20 cellular contexts compared by ENCODE assay signal in genomic region chr4:104615926-104616325, GRCh38.
A peak's percentile ranks its signal among the peaks of the same experiment; 100 is the strongest.
DNase-seq lines count a peak whose midpoint lies in the region; ATAC-seq and TF ChIP-seq lines count a peak whose summit lies in the region.
"Had no signal": no experiment of that assay in that cellular context is flagged by ENCODE, and none has a peak within 500 bp of the region (broad histone marks: within the 10 kb centered on the region; RNA-seq: fewer than 3 reads in every experiment).

No MANE protein-coding gene starts in this region.

- H3K9ac ChIP-seq in H9 (ENCODE audit: extremely low read depth, insufficient read length, low read length): no peak overlapping the region
- no peak overlapping the region for H3K9ac ChIP-seq in parathyroid adenoma
- H3K9ac ChIP-seq: GM23248, KMS-11 had no signal

- TF ChIP-seq CTCF in H9 (conservative IDR thresholded peaks at IDR 0.05) (no peak), parathyroid adenoma (IDR thresholded peaks at IDR 0.05) (no peak)

- intact Hi-C loops in Right ventricle myocardium superior (cut with DNase I) (no loop called here), left ventricle myocardium superior (cut with micrococcal nuclease) (no loop called here)

- H2BK120ac ChIP-seq in H9 (ENCODE audit: low read depth, low read length, poor library complexity, severe bottlenecking): no peak overlapping the region

- peaks cover 5 to 8% of the 10 kb centered on the region in 2 experiments; a peak in 2 of 5 replicates for H3K9me3 Mint-ChIP-seq in H9
- H3K9me3 Mint-ChIP-seq in activated naive CD8-positive, alpha-beta T cell treated with anti-CD3 and anti-CD28 coated beads for 36 hours: no peaks in the 10 kb centered on the region

- H3K36me3 Mint-ChIP-seq in H9 (ENCODE audit: insufficient read depth in 1 of 3, low read depth in 3 of 3): peaks cover 0 to 20% (median 4%) of the 10 kb centered on the region in 3 experiments; a peak in 3 of 7 replicates
- H3K36me3 Mint-ChIP-seq in activated naive CD8-positive, alpha-beta T cell treated with anti-CD3 and anti-CD28 coated beads for 36 hours: no peaks in the 10 kb centered on the region
- H3K36me3 Mint-ChIP-seq: IgD-negative memory B cell had no signal

- H4K91ac ChIP-seq in H9 (ENCODE audit: insufficient read length, low read depth, low read length): no peak overlapping the region

- H3K4me1 ChIP-seq in H9 (ENCODE audit: insufficient read depth, low read length): no peaks in the 10 kb centered on the region; the same call in 1 of the 2 replicates
- peaks cover 9% of the 10 kb centered on the region for H3K4me1 ChIP-seq in parathyroid adenoma

- no peaks in the 10 kb centered on the region for H4K20me1 ChIP-seq in H9 (ENCODE audit: control insufficient read depth, insufficient read depth, insufficient read length)

- H3K9me3 ChIP-seq in H9 (ENCODE audit: control insufficient read depth, low read depth, low read length) (no peaks in the 10 kb centered on the region), parathyroid adenoma (ENCODE audit: control insufficient read depth, low read length) (no peaks in the 10 kb centered on the region)

- H3K4me2 ChIP-seq in H9 (ENCODE audit: insufficient read depth, insufficient read length, low read length) (no peak overlapping the region), parathyroid adenoma (ENCODE audit: low read length) (no peak overlapping the region)
- H3K4me2 ChIP-seq: KMS-11 had no signal

- H3K79me2 ChIP-seq in H9 (ENCODE audit: insufficient read depth, low read length): no peaks in the 10 kb centered on the region
- no peaks in the 10 kb centered on the region for H3K79me2 ChIP-seq in parathyroid adenoma

- no peak overlapping the region for H3K4ac ChIP-seq in H9 (ENCODE audit: low read depth, low read length)

- no peak overlapping the region for H2BK5ac ChIP-seq in H9 (ENCODE audit: insufficient read length, low read length)

- peaks cover 9 to 15% of the 10 kb centered on the region in 2 experiments for H3K4me1 Mint-ChIP-seq in H9
- no peaks in the 10 kb centered on the region for H3K4me1 Mint-ChIP-seq in activated naive CD8-positive, alpha-beta T cell treated with anti-CD3 and anti-CD28 coated beads for 36 hours
- H3K4me1 Mint-ChIP-seq: IgD-negative memory B cell had no signal

- H3K18ac ChIP-seq in H9 (ENCODE audit: insufficient read length, low read depth, low read length): no peak overlapping the region

- H3K14ac ChIP-seq in H9 (ENCODE audit: insufficient read depth, low read length): 0 out of 2 replicates have a peak overlapping the region, but pooled peaks have one; percentile 20

- H3K27me3 ChIP-seq in H9 (ENCODE audit: insufficient read depth, low read length): no peaks in the 10 kb centered on the region
- H3K27me3 ChIP-seq in parathyroid adenoma (ENCODE audit: control insufficient read depth, insufficient read depth, low read length): no peaks in the 10 kb centered on the region

- no peak overlapping the region for H4K5ac ChIP-seq in H9 (ENCODE audit: insufficient read length, low read depth, low read length)

- no peaks in the 10 kb centered on the region for H3K23me2 ChIP-seq in H9 (ENCODE audit: insufficient read length, low read depth, low read length, poor library complexity, severe bottlenecking)

- no peak overlapping the region for H4K8ac ChIP-seq in H9 (replicated peaks; ENCODE audit: insufficient read length, low read depth, low read length)

- H3K27me3 Mint-ChIP-seq in H9 (ENCODE audit: low read depth): no peaks in the 10 kb centered on the region
- H3K27me3 Mint-ChIP-seq in activated naive CD8-positive, alpha-beta T cell treated with anti-CD3 and anti-CD28 coated beads for 36 hours: no peaks in the 10 kb centered on the region

- no peaks in the 10 kb centered on the region for H3K79me1 ChIP-seq in H9 (ENCODE audit: insufficient read depth, low read depth, low read length, poor library complexity, severe bottlenecking)

- no peak overlapping the region for H3T11ph ChIP-seq in H9 (ENCODE audit: low read length)

- H2AFZ ChIP-seq in H9 (ENCODE audit: low read length) (no peak overlapping the region), parathyroid adenoma (peak overlapping the region; percentile 80)
- H2AFZ ChIP-seq: GM23248 had no signal

- no peaks in the 10 kb centered on the region for H3K36me3 ChIP-seq in parathyroid adenoma (ENCODE audit: control insufficient read depth, insufficient read depth, low read length)

- H2BK20ac ChIP-seq in H9 (ENCODE audit: low read depth, low read length, poor library complexity, severe bottlenecking): no peak overlapping the region

- H2BK15ac ChIP-seq in H9 (ENCODE audit: low read depth, low read length): no peak overlapping the region

- H3K27ac ChIP-seq in H9 (ENCODE audit: insufficient read length, low read depth, low read length): no peak overlapping the region
- peak overlapping the region; percentile 39 for H3K27ac ChIP-seq in parathyroid adenoma
- H3K27ac ChIP-seq: GM23248, KMS-11, RWPE1, SK-N-MC had no signal

- no CpG with 5 or more reads among the region's 2 CpGs for WGBS in H9 (ENCODE audit: extremely low coverage, insufficient read length, low lambda C conversion rate)

- peak; percentile 26 for DNase-seq in H9
- DNase-seq in Right ventricle myocardium superior: no peak
- peak; percentile 19 for DNase-seq in left ventricle myocardium superior
- no peak for DNase-seq in effector CD4-positive, alpha-beta T cell
- no peak for DNase-seq in activated naive CD8-positive, alpha-beta T cell treated with anti-CD3 and anti-CD28 coated beads for 36 hours
- DNase-seq in NCI-H345 (lab: John Stamatoyannopoulos, UW): no peak
- DNase-seq: DMS153, DND-41, GM23248, HCEC 1CT, MM.1S, NCI-H1694, NCI-H2029 treated with DMSO at 0.1 percent for 48 hours, SIG-M5 had no signal

- no peak overlapping the region for H2AK5ac ChIP-seq in H9 (ENCODE audit: insufficient read length, low read length)

- H3K27ac Mint-ChIP-seq in H9: no peak overlapping the region
- H3K27ac Mint-ChIP-seq in activated naive CD8-positive, alpha-beta T cell treated with anti-CD3 and anti-CD28 coated beads for 36 hours: no peak overlapping the region
- H3K27ac Mint-ChIP-seq: IgD-negative memory B cell had no signal

- no peak overlapping the region for H3K23ac ChIP-seq in H9 (ENCODE audit: insufficient read length, low read depth, low read length)

- H3K4me3 ChIP-seq in parathyroid adenoma (ENCODE audit: low read depth, low read length): no peak overlapping the region
- H3K4me3 ChIP-seq: GM23248, SK-N-MC had no signal

- no peak overlapping the region for H3K4me3 Mint-ChIP-seq in H9
- H3K4me3 Mint-ChIP-seq in activated naive CD8-positive, alpha-beta T cell treated with anti-CD3 and anti-CD28 coated beads for 36 hours: no peak overlapping the region
- H3K4me3 Mint-ChIP-seq: IgD-negative memory B cell had no signal

- ATAC-seq in Right ventricle myocardium superior (ENCODE audit: poor library complexity): peak; percentile 33
- ATAC-seq in left ventricle myocardium superior: peak; percentile 54
- ATAC-seq: Panc1 had no signal

- H2BK12ac ChIP-seq in H9 (ENCODE audit: insufficient read length, low read depth, low read length): no peak overlapping the region

- no peak overlapping the region for H3K56ac ChIP-seq in H9 (ENCODE audit: insufficient read length, low read depth, low read length)

Comparison
In these comparisons a context has a peak if more than half of its experiments do, and no peak if none do; other contexts are left out.
1. DNase-seq: peak in H9 (single experiment) and left ventricle myocardium superior (single experiment); none in Right ventricle myocardium superior (single experiment), effector CD4-positive, alpha-beta T cell (single experiment), activated naive CD8-positive, alpha-beta T cell treated with anti-CD3 and anti-CD28 coated beads for 36 hours (single experiment) and NCI-H345 (single experiment).